ENCODE assay signal across 9 cellular contexts in genomic region chr3:10401990-10402761, GRCh38.
"Had no signal": no experiment of that assay in that cellular context is flagged by ENCODE, and none has a peak within 500 bp of the region (broad histone marks: within the 10 kb centered on the region; RNA-seq: fewer than 3 reads in every experiment).

No MANE protein-coding gene starts in this region.

- H3K27ac ChIP-seq: HL-60, KMS-11 had no signal

- H3K9me3 ChIP-seq: HAP-1 had no signal

- ATAC-seq: GM23338, HCT116 had no signal

- H3K9ac ChIP-seq: KMS-11 had no signal

- DNase-seq: H7, HFFc6, IMR-90, KBM-7 had no signal

- H3K4me2 ChIP-seq: GM23338, KMS-11 had no signal

- H3K4me1 ChIP-seq: HAP-1 had no signal

- H3K36me3 ChIP-seq: HAP-1 had no signal

- H3K4me3 ChIP-seq: GM23338, HAP-1 had no signal

- H2AFZ ChIP-seq: GM23338 had no signal
